ENCODE assay signal across 1 cellular context in genomic region chr1:154775559-154776338, GRCh38.
TF ChIP-seq lines count a peak whose summit lies in the region.

No MANE protein-coding gene starts in this region.

TF ChIP-seq in H1, 55 proteins besides CTCF, POLR2A, EP300 and RAD21:
- no peak for TF ChIP-seq CBX8 (IDR thresholded peaks at IDR 0.05; ENCODE audit: borderline replicate concordance, low read depth, low read length)
- no peak for TF ChIP-seq ASH2L (IDR thresholded peaks at IDR 0.05; ENCODE audit: low read length)
- TF ChIP-seq POU5F1 (IDR thresholded peaks at IDR 0.05; ENCODE audit: low read depth, low read length), result no peak
- TF ChIP-seq HDAC6 (IDR thresholded peaks at IDR 0.05; ENCODE audit: low read depth, low read length), result no peak
- no peak for TF ChIP-seq TCF12 (IDR thresholded peaks at IDR 0.05; ENCODE audit: low read depth, low read length)
- TF ChIP-seq TEAD4 (IDR thresholded peaks at IDR 0.05; ENCODE audit: low read depth, low read length), result no peak
- TF ChIP-seq JUND (IDR thresholded peaks at IDR 0.05; ENCODE audit: low read length), result no peak
- TF ChIP-seq SUZ12 (IDR thresholded peaks at IDR 0.05; ENCODE audit: low read length), result no peak
- no peak for TF ChIP-seq POLR2AphosphoS5 (IDR thresholded peaks at IDR 0.05; ENCODE audit: low read depth, low read length)
- TF ChIP-seq TAF7 (optimal IDR thresholded peaks at IDR 0.05; ENCODE audit: borderline replicate concordance, low read depth, low read length), result no peak
- no peak for TF ChIP-seq NRF1 (IDR thresholded peaks at IDR 0.05; ENCODE audit: low read depth, low read length)
- no peak for TF ChIP-seq ATF3 (IDR thresholded peaks at IDR 0.05; ENCODE audit: insufficient read depth, low read depth, low read length)
- TF ChIP-seq SIRT6 (IDR thresholded peaks at IDR 0.05; ENCODE audit: low read length), result no peak
- TF ChIP-seq RBBP5 (IDR thresholded peaks at IDR 0.05; ENCODE audit: borderline replicate concordance, low read depth, low read length), result no peak
- TF ChIP-seq BRCA1 (IDR thresholded peaks at IDR 0.05; ENCODE audit: low read depth, low read length), result no peak
- TF ChIP-seq EZH2 (IDR thresholded peaks at IDR 0.05; ENCODE audit: low read depth, low read length, severe bottlenecking), result no peak
- no peak for TF ChIP-seq SRF (IDR thresholded peaks at IDR 0.05; ENCODE audit: low read depth, low read length)
